In genomic region chr16:527015-527903, GRCh38 we compare ENCODE assay signal across 1 cellular context.
TF ChIP-seq lines count a peak whose summit lies in the region.

Gene CAPN15 (plus strand): TSS chr16:527712. CDS start chr16:546839, 19,127 bp downstream.

TF ChIP-seq in K562, 482 proteins besides CTCF, POLR2A, EP300 and RAD21 (continued from another document and continues in another):
- TF ChIP-seq ATF3 (IDR thresholded peaks at IDR 0.05) (no peak), ATF3 (CRISPR knock-in tag; conservative IDR thresholded peaks at IDR 0.05) (no peak), NRF1 (conservative IDR thresholded peaks at IDR 0.05 in 1 of 2, IDR thresholded peaks at IDR 0.05 in 1 of 2) (peak; percentile 92 to 93), FOSL1 (tag; conservative IDR thresholded peaks at IDR 0.05) (0 out of 2 replicates have a peak, but pooled peaks have one; percentile 13), ZBTB12 (CRISPR knock-in tag; IDR thresholded peaks at IDR 0.05) (peak; percentile 65), POU5F1 (IDR thresholded peaks at IDR 0.05; ENCODE audit: borderline replicate concordance, low read depth, low read length, partially characterized antibody) (peak; percentile 40), TCF7 (IDR thresholded peaks at IDR 0.05; ENCODE audit: borderline replicate concordance) (0 out of 2 replicates have a peak, but pooled peaks have one; percentile 31), CTCFL (IDR thresholded peaks at IDR 0.05; ENCODE audit: borderline replicate concordance, insufficient read depth, low read depth, low read length, poor library complexity, severe bottlenecking) (peak; percentile 9), NFXL1 (CRISPR knock-in tag; IDR thresholded peaks at IDR 0.05) (0 out of 2 replicates have a peak, but pooled peaks have one; percentile 5), KLF6 (CRISPR knock-in tag; IDR thresholded peaks at IDR 0.05; ENCODE audit: borderline replicate concordance) (no peak; the same call in 1 of the 2 replicates), ZNF263 (CRISPR knock-in tag; IDR thresholded peaks at IDR 0.05; ENCODE audit: borderline replicate concordance) (no peak), HDAC1 (IDR thresholded peaks at IDR 0.05) (0 out of 4 replicates have a peak, but pooled peaks of 1 of the 2 experiments have one; percentile 43), KAT7 (CRISPR knock-in tag; IDR thresholded peaks at IDR 0.05; ENCODE audit: borderline replicate concordance) (0 out of 2 replicates have a peak, but pooled peaks have one; percentile 88), EP400 (IDR thresholded peaks at IDR 0.05) (peak; percentile 62; the same call in 1 of the 2 replicates), ARID3B (CRISPR knock-in tag; IDR thresholded peaks at IDR 0.05; ENCODE audit: borderline replicate concordance) (peak; percentile 35; the same call in 1 of the 2 replicates), HLTF (IDR thresholded peaks at IDR 0.05) (no peak), ZNF316 (IDR thresholded peaks at IDR 0.05) (no peak; the same call in 1 of the 2 replicates), NR2C1 (IDR thresholded peaks at IDR 0.05) (no peak; the same call in 1 of the 2 replicates), NR2C1 (tag; IDR thresholded peaks at IDR 0.05) (peak; percentile 82), ZNF644 (tag; IDR thresholded peaks at IDR 0.05; ENCODE audit: low read depth) (peak; percentile 97), SIN3A (IDR thresholded peaks at IDR 0.05; ENCODE audit: borderline replicate concordance in 2 of 2, control insufficient read depth in 1 of 2, low read depth in 2 of 2, low read length in 2 of 2) (peak; percentile 20 to 40; a peak in 2 of 4 replicates), RB1 (IDR thresholded peaks at IDR 0.05; ENCODE audit: low read depth) (peak; percentile 64), ZNF175 (CRISPR knock-in tag; IDR thresholded peaks at IDR 0.05; ENCODE audit: low read depth) (peak; percentile 91), ETV5 (CRISPR knock-in tag; IDR thresholded peaks at IDR 0.05; ENCODE audit: low read depth) (peak; percentile 38; the same call in 1 of the 2 replicates), SUPT5H (IDR thresholded peaks at IDR 0.05) (peak; percentile 64; the same call in 1 of the 2 replicates), GATAD2B (IDR thresholded peaks at IDR 0.05; ENCODE audit: borderline replicate concordance) (peak; percentile 27; the same call in 1 of the 2 replicates), CCNT2 (IDR thresholded peaks at IDR 0.05; ENCODE audit: borderline replicate concordance, extremely low read depth, insufficient read length, low read depth, low read length) (peak; percentile 54), BCL6 (CRISPR knock-in tag; IDR thresholded peaks at IDR 0.05) (peak; percentile 60; the same call in 1 of the 2 replicates), L3MBTL2 (IDR thresholded peaks at IDR 0.05) (peak; percentile 75), U2AF2 (optimal IDR thresholded peaks at IDR 0.05; ENCODE audit: low read depth, low read length) (no peak), EGR1 (conservative IDR thresholded peaks at IDR 0.05) (peak; percentile 42; the same call in 1 of the 2 replicates), ZFPM2 (CRISPR knock-in tag; IDR thresholded peaks at IDR 0.05) (no peak), HSF4 (CRISPR knock-in tag; IDR thresholded peaks at IDR 0.05; ENCODE audit: borderline replicate concordance) (no peak), POLR2B (IDR thresholded peaks at IDR 0.05; ENCODE audit: low read depth, partially characterized antibody) (peak; percentile 32), ZNF197 (CRISPR knock-in tag; IDR thresholded peaks at IDR 0.05; ENCODE audit: low read depth) (peak; percentile 95), ZBTB1 (CRISPR knock-in tag; IDR thresholded peaks at IDR 0.05; ENCODE audit: borderline replicate concordance, low read depth) (peak; percentile 41; the same call in 1 of the 2 replicates), FIP1L1 (IDR thresholded peaks at IDR 0.05; ENCODE audit: low read depth, low read length, poor library complexity, severe bottlenecking) (peak; percentile 91), ATF1 (CRISPR knock-in tag; IDR thresholded peaks at IDR 0.05) (no peak), ATF1 (tag; IDR thresholded peaks at IDR 0.05) (peak; percentile 97), ELF2 (CRISPR knock-in tag; IDR thresholded peaks at IDR 0.05) (peak; percentile 84), SMAD4 (CRISPR knock-in tag; conservative IDR thresholded peaks at IDR 0.05) (peak; percentile 77), CBFB (CRISPR knock-in tag; IDR thresholded peaks at IDR 0.05) (peak; percentile 50; the same call in 1 of the 2 replicates), SP1 (CRISPR knock-in tag; IDR thresholded peaks at IDR 0.05) (peak; percentile 93), TEAD1 (CRISPR knock-in tag; IDR thresholded peaks at IDR 0.05) (peak in 1 of 2 experiments; percentile 46; a peak in 2 of 4 replicates), IRF1 (CRISPR knock-in tag; IDR thresholded peaks at IDR 0.05; ENCODE audit: borderline replicate concordance) (no peak), ZFX (CRISPR knock-in tag; IDR thresholded peaks at IDR 0.05) (peak; percentile 93), SAFB (IDR thresholded peaks at IDR 0.05; ENCODE audit: borderline replicate concordance, low read depth, low read length) (peak; percentile 98), ZBTB40 (IDR thresholded peaks at IDR 0.05) (peak; percentile 91), ZBTB40 (CRISPR knock-in tag; IDR thresholded peaks at IDR 0.05) (no peak), MTA3 (IDR thresholded peaks at IDR 0.05; ENCODE audit: borderline replicate concordance) (peak; percentile 91), TARDBP (IDR thresholded peaks at IDR 0.05) (0 out of 2 replicates have a peak, but pooled peaks have one; percentile 77), ZNF639 (CRISPR knock-in tag; conservative IDR thresholded peaks at IDR 0.05 in 1 of 2, IDR thresholded peaks at IDR 0.05 in 1 of 2) (peak in 1 of 2 experiments; percentile 92; a peak in 2 of 4 replicates), SIX5 (IDR thresholded peaks at IDR 0.05; ENCODE audit: borderline replicate concordance in 1 of 2, insufficient read depth in 1 of 2, low read depth in 1 of 2, low read length in 2 of 2) (peak; percentile 82 to 90), ZEB2 (IDR thresholded peaks at IDR 0.05) (no peak)
